ENCODE assay signal across 8 cellular contexts in the genomic region with DNA sequence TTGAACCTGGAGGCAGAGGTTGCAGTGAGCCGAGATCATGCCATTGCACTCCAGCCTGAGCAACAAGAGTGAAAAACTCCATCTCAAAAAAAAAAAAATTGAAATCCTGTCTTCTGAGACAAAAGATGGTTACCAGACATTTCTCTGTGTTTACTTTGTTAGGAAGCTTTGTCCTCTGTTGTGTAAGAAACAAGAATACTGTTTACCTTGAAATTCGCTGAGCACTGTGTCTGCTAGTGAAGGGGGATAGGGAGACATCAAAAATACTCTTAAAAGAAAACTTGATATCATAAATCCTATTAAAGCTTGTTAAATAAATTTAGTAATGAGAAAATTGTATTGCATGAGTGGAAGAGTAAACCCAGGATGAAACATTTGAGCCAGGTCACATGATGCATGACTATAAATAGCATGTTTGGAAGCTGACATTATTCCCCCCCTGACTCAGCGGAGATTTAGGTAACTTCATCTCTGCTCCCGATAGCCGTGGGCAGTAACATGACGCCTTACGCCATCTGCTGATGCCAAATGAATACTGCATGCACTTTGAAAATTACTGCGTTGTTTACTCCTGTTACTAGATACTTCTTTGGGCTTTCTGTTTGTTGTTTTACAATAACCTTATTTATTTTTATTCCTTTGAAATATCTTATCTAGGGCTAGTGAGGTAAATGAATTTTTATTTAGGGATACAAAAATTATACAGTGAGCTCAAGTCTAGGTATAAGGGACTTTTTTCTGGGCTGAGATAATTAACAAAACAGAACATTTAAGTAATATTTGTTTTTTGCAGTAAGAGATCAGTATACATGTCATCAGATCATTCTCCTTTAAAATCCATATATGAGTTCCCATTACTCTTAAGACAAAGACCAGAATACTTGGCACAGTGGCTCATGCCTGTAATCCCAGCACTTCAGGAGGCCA.
A peak's percentile ranks its signal among the peaks of the same experiment; 100 is the strongest.
DNase-seq lines count a peak whose midpoint lies in the region; ATAC-seq, FAIRE-seq and TF ChIP-seq lines count a peak whose summit lies in the region.

No MANE protein-coding gene starts in this region.

- no peaks in the 10 kb centered on the region for H3K9me2 ChIP-seq in PC-9 (ENCODE audit: insufficient read depth)

- no peak overlapping the region for H2AFZ ChIP-seq in PC-9

- H3K27ac ChIP-seq in PC-9 (peak overlapping the region; percentile 39), gastroesophageal sphincter (peak overlapping the region; percentile 76 to 82 (median 77)), pancreas (no peak overlapping the region), aorta (ENCODE audit: low read depth in 1 of 2, low read length in 2 of 2) (no peak overlapping the region)

- no peak for TF ChIP-seq EP300 in gastroesophageal sphincter (IDR thresholded peaks at IDR 0.05)

- peaks cover 9% of the 10 kb centered on the region for H3F3A ChIP-seq in PC-9 (ENCODE audit: insufficient read depth, low read depth)

- H3K9me3 ChIP-seq in PC-9 (ENCODE audit: insufficient read depth, low read depth) (no peaks in the 10 kb centered on the region), gastroesophageal sphincter (no peaks in the 10 kb centered on the region), pancreas (no peaks in the 10 kb centered on the region), aorta (ENCODE audit: control insufficient read depth, low read length) (no peaks in the 10 kb centered on the region)

- BruUV-seq in PC-9 (replicated peaks; lab: Mats Ljungman, UMichigan): no TSS peak

- H3K36me3 ChIP-seq in PC-9 (ENCODE audit: low read depth) (no peaks in the 10 kb centered on the region), gastroesophageal sphincter (peaks cover 0 to 13% of the 10 kb centered on the region in 2 donors), pancreas (no peaks in the 10 kb centered on the region), aorta (ENCODE audit: control insufficient read depth in 1 of 2, insufficient read depth in 2 of 2, low read length in 1 of 2) (peaks cover 1 to 3% of the 10 kb centered on the region in 2 donors)

- peak overlapping the region; percentile 24 for H3K4me2 ChIP-seq in PC-9

- H3K4me3 ChIP-seq in PC-9 (no peak overlapping the region), gastroesophageal sphincter (no peak overlapping the region), pancreas (no peak overlapping the region), aorta (ENCODE audit: low read length in 2 of 2) (no peak overlapping the region)

- H4K20me1 ChIP-seq in PC-9 (ENCODE audit: insufficient read depth): no peaks in the 10 kb centered on the region

- H3K27me3 ChIP-seq in PC-9 (ENCODE audit: insufficient read depth, low read depth) (no peaks in the 10 kb centered on the region), gastroesophageal sphincter (no peaks in the 10 kb centered on the region), pancreas (no peaks in the 10 kb centered on the region), aorta (ENCODE audit: control insufficient read depth in 1 of 2, insufficient read depth in 2 of 2, low read length in 1 of 2) (no peaks in the 10 kb centered on the region)

- TF ChIP-seq POLR2A in gastroesophageal sphincter (IDR thresholded peaks at IDR 0.05): no peak

- FAIRE-seq in pancreas (lab: Jason Lieb, UNC): peak; percentile 95

- H3K79me2 ChIP-seq in PC-9 (ENCODE audit: low read depth): no peaks in the 10 kb centered on the region

- intact Hi-C loops in PC-9 (cut with micrococcal nuclease; ENCODE audit: unreplicated experiment): loop anchor here (1.0 to 10.0 kb wide), 8 partner anchors 135 to 1134 kb away; partner anchors contain the start of gene MAP3K20
- intact Hi-C loops in pancreas (cut with DNase I): loop anchor here in 1 of 3 donors (10.0 kb wide), 1 partner anchor 186 kb away; no protein-coding TSS in a partner anchor
- intact Hi-C loops in aorta (cut with DNase I): loop anchor here (1.0 kb wide), 2 partner anchors 182 to 183 kb away; no protein-coding TSS in a partner anchor

- POLR2A ChIA-PET in PC-9 (lab: Charles Lee; ENCODE audit: unreplicated experiment): interaction anchor here (0.6 kb wide), 1 partner anchor 181 kb away, joined by 4 read pairs; no protein-coding TSS in a partner anchor

- peak; percentile 82 for TF ChIP-seq CTCF in AG09319 (IDR thresholded peaks at IDR 0.05; ENCODE audit: low read depth, low read length)
- peak; percentile 99 for TF ChIP-seq CTCF in PC-9 (conservative IDR thresholded peaks at IDR 0.05)
- peak; percentile 84 to 94 (median 92) for TF ChIP-seq CTCF in gastroesophageal sphincter (IDR thresholded peaks at IDR 0.05)
- TF ChIP-seq CTCF in pancreas (IDR thresholded peaks at IDR 0.05): peak; percentile 31 to 74 (median 65)

- DNase-seq in AG09319 (ENCODE audit: extremely low read depth, low read depth) (peak; percentile 94), LHCN-M2 (ENCODE audit: low read depth) (peak; percentile 93), PC-9 (peak; percentile 70 to 85), pancreas (peak in 3 of 6 donors; percentile 61 to 71 (median 65)), aorta (peak in 1 of 2 donors; percentile 56)
- DNase-seq in activated effector memory CD4-positive, alpha-beta T cell treated with anti-CD3 and anti-CD28 coated beads, Interleukin-2, amount 50 U/mL, for 16 hours: peak; percentile 72

- 10 to 13% methylated on average over 8 of the region's 8 CpGs for WGBS in gastroesophageal sphincter (ENCODE audit: low coverage in 1 of 2), 2 donors
- 16% methylated on average over 8 of the region's 8 CpGs for WGBS in pancreas, 2 donors
- 19 to 21% methylated on average over 8 of the region's 8 CpGs for WGBS in aorta, 2 donors

- CTCF ChIA-PET in PC-9 (lab: Charles Lee): interaction anchor here (0.5 to 3.3 kb wide), 14 partner anchors 18 to 1253 kb away, joined by 3 to 46 read pairs (median 4); no protein-coding TSS in a partner anchor

- ATAC-seq in GM18873 (IDR thresholded peaks at IDR 0.05; ENCODE audit: low FRiP score, unreplicated experiment): peak; percentile 50
- peak; percentile 95 for ATAC-seq in gastroesophageal sphincter
- ATAC-seq in pancreas: peak; percentile 96 to 99 (median 99)
- ATAC-seq in aorta (ENCODE audit: low FRiP score): peak; percentile 94

- peaks cover 13% of the 10 kb centered on the region for H3K4me1 ChIP-seq in PC-9 (replicated peaks; ENCODE audit: insufficient read depth)
- peaks cover 17 to 86% (median 35%) of the 10 kb centered on the region in 3 donors for H3K4me1 ChIP-seq in gastroesophageal sphincter
- peaks cover 0 to 4% (median 0%) of the 10 kb centered on the region in 3 donors for H3K4me1 ChIP-seq in pancreas
- peaks cover 0 to 5% of the 10 kb centered on the region in 2 donors for H3K4me1 ChIP-seq in aorta (ENCODE audit: control insufficient read depth in 1 of 2, insufficient read depth in 2 of 2, low read length in 2 of 2)

Comparison
In these comparisons a context has a peak if more than half of its experiments do, and no peak if none do; other contexts are left out.
1. H3K27ac ChIP-seq: peak in PC-9 (single experiment) and gastroesophageal sphincter (4 of 4); none in pancreas (0 of 4) and aorta (0 of 2).
2. Peak in every context shown above with its lines, with median percentiles within 50 percentile points of each other: CTCF ChIP-seq and ATAC-seq.